Comparison of ENCODE assay signal across 26 cellular contexts in genomic region chr1:171730052-171730451, GRCh38. TPM values are rescaled to one million over a fixed set of nuclear protein-coding genes. Genes with fewer than 3 reads are reported as not detected.
DNase-seq lines count a peak whose midpoint lies in the region; ATAC-seq and TF ChIP-seq lines count a peak whose summit lies in the region.
"Had no signal": no experiment of that assay in that cellular context is flagged by ENCODE, and none has a peak within 500 bp of the region (broad histone marks: within the 10 kb centered on the region; RNA-seq: fewer than 3 reads in every experiment).

No MANE protein-coding gene starts in this region.

- peaks cover 11% of the 10 kb centered on the region for H3K4me1 Mint-ChIP-seq in chondrocyte (ENCODE audit: low read depth)
- peaks cover 22% of the 10 kb centered on the region for H3K4me1 Mint-ChIP-seq in T-helper 17 cell

- H3K27ac Mint-ChIP-seq in chondrocyte (ENCODE audit: unreplicated experiment) (peak overlapping the region; percentile 70), T-helper 17 cell (no peak overlapping the region)

- H3K27me3 ChIP-seq in left ventricle myocardium inferior (ENCODE audit: low read depth), result no peaks in the 10 kb centered on the region
- H3K27me3 ChIP-seq in right atrium auricular region, result no peaks in the 10 kb centered on the region
- H3K27me3 ChIP-seq: MG63 had no signal

- DNase-seq in left ventricle myocardium inferior, result no peak
- no peak for DNase-seq in right atrium auricular region (ENCODE audit: low spot score)
- DNase-seq in chondrocyte (ENCODE audit: low spot score), result no peak
- peak; percentile 27 for DNase-seq in fibroblast of the aortic adventitia (ENCODE audit: low read depth)
- no peak for DNase-seq in NCI-H1092 (lab: John Stamatoyannopoulos, UW)
- no peak for DNase-seq in T-helper 17 cell
- DNase-seq in NCI-H510A (lab: John Stamatoyannopoulos, UW), result no peak
- DNase-seq: ACHN; Calu3; DMS153; DND-41; KBM-7; MG63; NCI-H1417; NCI-H1694; NCI-H2081 treated with DMSO at 0.1 percent for 48 hours; NCI-H2171 treated with DMSO at 0.1 percent for 48 hours; NCI-H345; NCI-H524; NCI-H774; NK-92 treated with Interleukin-12 subunit alpha and Interleukin-12 subunit beta, amount 100 ng/mL, for 24 hours; PC-3; SK-N-SH had no signal

- peaks cover 3% of the 10 kb centered on the region for H3K9me3 Mint-ChIP-seq in chondrocyte (ENCODE audit: low read depth)

- H3K4me3 ChIP-seq in left ventricle myocardium inferior (no peak overlapping the region), right atrium auricular region (no peak overlapping the region), fibroblast of the aortic adventitia (ENCODE audit: low read depth, low read length) (no peak overlapping the region)
- H3K4me3 ChIP-seq: MG63 had no signal

- H3K4me1 ChIP-seq in left ventricle myocardium inferior (peaks cover 19% of the 10 kb centered on the region), right atrium auricular region (no peaks in the 10 kb centered on the region)

- intact Hi-C loops in left ventricle myocardium inferior (cut with micrococcal nuclease), result no loop called here

- TF ChIP-seq CTCF in left ventricle myocardium inferior (IDR thresholded peaks at IDR 0.05; ENCODE audit: borderline replicate concordance) (no peak), right atrium auricular region (IDR thresholded peaks at IDR 0.05) (no peak), chondrocyte (IDR thresholded peaks at IDR 0.05) (no peak), fibroblast of the aortic adventitia (IDR thresholded peaks at IDR 0.05; ENCODE audit: insufficient read depth, low read length) (no peak)

- H3K27ac ChIP-seq in left ventricle myocardium inferior (replicated peaks) (peak overlapping the region; percentile 30), right atrium auricular region (no peak overlapping the region)
- H3K27ac ChIP-seq: 22Rv1 had no signal

- ATAC-seq in T-helper 17 cell (no peak), HG03139 (IDR thresholded peaks at IDR 0.05; ENCODE audit: unreplicated experiment) (no peak)
- ATAC-seq: HCT116, PC-3 had no signal

- H3K27me3 Mint-ChIP-seq in chondrocyte (ENCODE audit: low read depth), result no peaks in the 10 kb centered on the region
- no peaks in the 10 kb centered on the region for H3K27me3 Mint-ChIP-seq in T-helper 17 cell

- H3K9me3 ChIP-seq in left ventricle myocardium inferior (replicated peaks) (no peaks in the 10 kb centered on the region), right atrium auricular region (no peaks in the 10 kb centered on the region), T-helper 17 cell (ENCODE audit: control insufficient read depth, low read length, poor library complexity, severe bottlenecking) (no peaks in the 10 kb centered on the region)
- H3K9me3 ChIP-seq: MG63, SK-N-SH had no signal

- H3K36me3 Mint-ChIP-seq in chondrocyte (ENCODE audit: low read depth) (peaks cover 17% of the 10 kb centered on the region), T-helper 17 cell (ENCODE audit: low read depth) (peaks cover 6% of the 10 kb centered on the region)

- H3K4me3 Mint-ChIP-seq in chondrocyte (ENCODE audit: unreplicated experiment) (no peak overlapping the region), T-helper 17 cell (no peak overlapping the region)

- H3K36me3 ChIP-seq in left ventricle myocardium inferior (peaks cover 33% of the 10 kb centered on the region), right atrium auricular region (peaks cover 14% of the 10 kb centered on the region)

RNA-seq across cellular contexts. Expression of gene VAMP4, which starts 11.8 kb away (rescaled TPM):
- total RNA-seq in left ventricle myocardium inferior (8.1 TPM), right atrium auricular region (1 to 10 TPM; 4.9 to 5.9 TPM), chondrocyte (14.8 to 17.7 TPM (median 16.7 TPM) in 3 replicates), fibroblast of the aortic adventitia (ENCODE audit: low replicate concordance) (10.7 and 15.5 TPM in 2 replicates), T-helper 17 cell (10 to 100 TPM; 19.7 to 21.6 TPM)

RNA-seq across cellular contexts. Expression of gene METTL13, which starts 51.4 kb away (rescaled TPM):
- total RNA-seq in left ventricle myocardium inferior (15.8 TPM), right atrium auricular region (10 to 100 TPM; 14.8 to 15.0 TPM), chondrocyte (17.2 to 21.7 TPM (median 21.4 TPM) in 3 replicates), fibroblast of the aortic adventitia (ENCODE audit: low replicate concordance) (15.8 and 19.6 TPM in 2 replicates), T-helper 17 cell (10 to 100 TPM; 13.0 to 13.4 TPM)
